14 cellular contexts compared by ENCODE assay signal in the genomic region with DNA sequence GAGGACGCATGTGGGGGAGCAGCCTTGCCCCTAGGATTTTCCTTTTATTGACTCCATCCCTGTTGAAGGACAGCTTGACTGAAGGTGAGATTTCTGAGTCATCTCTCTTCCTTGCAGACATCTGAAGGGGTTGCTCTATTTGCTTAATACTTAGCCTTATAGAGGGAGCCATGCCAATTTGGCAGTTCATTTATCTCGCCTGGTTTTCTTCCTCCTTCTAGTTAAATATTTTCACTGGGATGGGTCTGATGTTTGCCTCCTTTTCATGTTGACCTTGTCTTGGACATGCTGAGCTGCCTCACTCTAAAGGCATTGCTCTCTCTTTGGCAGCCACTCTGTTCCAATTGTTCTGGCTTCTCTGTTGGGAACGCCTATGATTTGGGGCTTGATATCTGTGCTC.
A peak's percentile ranks its signal among the peaks of the same experiment; 100 is the strongest.
DNase-seq lines count a peak whose midpoint lies in the region; ATAC-seq and TF ChIP-seq lines count a peak whose summit lies in the region.
"Had no signal": no experiment of that assay in that cellular context is flagged by ENCODE, and none has a peak within 500 bp of the region (broad histone marks: within the 10 kb centered on the region; RNA-seq: fewer than 3 reads in every experiment).

No MANE protein-coding gene starts in this region.

- peak overlapping the region; percentile 73; the same call in 1 of the 2 replicates for H3K27ac ChIP-seq in RWPE1
- H3K27ac ChIP-seq: BLaER1 had no signal

- H3K4me3 ChIP-seq in fibroblast of the aortic adventitia (ENCODE audit: low read depth, low read length), result no peak overlapping the region
- H3K4me3 ChIP-seq: BLaER1, GM23338 had no signal

- no peak for TF ChIP-seq CTCF in RWPE1 (conservative IDR thresholded peaks at IDR 0.05; ENCODE audit: low read depth)
- no peak for TF ChIP-seq CTCF in fibroblast of the aortic adventitia (IDR thresholded peaks at IDR 0.05; ENCODE audit: insufficient read depth, low read length)
- no peak for TF ChIP-seq CTCF in omental fat pad (IDR thresholded peaks at IDR 0.05)

- POLR2A ChIA-PET in RWPE1 (lab: Yijun Ruan, JAX; ENCODE audit: low non-redundant PET), result no interaction called here

- ATAC-seq in omental fat pad (ENCODE audit: low FRiP score) (peak; percentile 56), GM19463 (IDR thresholded peaks at IDR 0.05; ENCODE audit: unreplicated experiment) (no peak), HG03039 (IDR thresholded peaks at IDR 0.05; ENCODE audit: unreplicated experiment) (no peak)
- ATAC-seq: GM23338 had no signal

- DNase-seq in RWPE1 (ENCODE audit: low spot score) (no peak), fibroblast of the aortic adventitia (ENCODE audit: low read depth) (peak; percentile 3), omental fat pad (ENCODE audit: low spot score) (no peak), SHP77 (lab: John Stamatoyannopoulos, UW) (no peak), NCI-H1694 treated with DMSO at 0.1 percent for 48 hours (lab: John Stamatoyannopoulos, UW) (no peak)
- DNase-seq: CD4-positive, alpha-beta memory T cell; DMS153; DMS79; GDM1; HCEC 1CT had no signal

- CTCF ChIA-PET in RWPE1 (lab: Yijun Ruan, JAX), result interaction anchor here (0.6 kb wide), 1 partner anchor 146 kb away, joined by 5 read pairs; no protein-coding TSS in a partner anchor
